In genomic region chr4:119454491-119455270, GRCh38 we compare ENCODE assay signal across 8 cellular contexts.
DNase-seq lines count a peak whose midpoint lies in the region; ATAC-seq and TF ChIP-seq lines count a peak whose summit lies in the region.
"Not testable (repeated sequence)": the region's sequence is repeated elsewhere in the genome, so short reads cannot be mapped to it uniquely, and the experiment has no call there.

No MANE protein-coding gene starts in this region.

- POLR2A ChIA-PET in Caco-2 (lab: Charles Lee), result interaction anchor here (0.6 to 1.0 kb wide), 4 partner anchors 39 to 173 kb away, joined by 3 to 4 read pairs (median 3); a partner anchor contains a TSS

- H3K4me3 Mint-ChIP-seq in Caco-2 (ENCODE audit: unreplicated experiment), result peak overlapping the region; percentile 81
- H3K4me3 Mint-ChIP-seq in activated CD8-positive, alpha-beta memory T cell treated with anti-CD3 and anti-CD28 coated beads, Interleukin-2, amount 10 ng/mL, durations not matched to agents 7 days and 5 days, result peak overlapping the region; percentile 84

- CTCF ChIA-PET in Caco-2 (lab: Charles Lee), result interaction anchor here (1.1 to 1.8 kb wide), 3 partner anchors 24 to 154 kb away, joined by 3 to 4 read pairs (median 4); a partner anchor contains a TSS
- CTCF ChIA-PET in activated CD8-positive, alpha-beta memory T cell treated with anti-CD3 and anti-CD28 coated beads, Interleukin-2, amount 10 ng/mL, durations not matched to agents 7 days and 5 days (lab: Charles Lee), result interaction anchor here (1.2 to 1.3 kb wide), 2 partner anchors 170 to 174 kb away, joined by 3 read pairs; partner anchors contain the start of gene PDE5A

- not testable (repeated sequence) for H3K4me1 Mint-ChIP-seq in Caco-2 (ENCODE audit: low read depth, unreplicated experiment); activated CD8-positive, alpha-beta memory T cell treated with anti-CD3 and anti-CD28 coated beads, Interleukin-2, amount 10 ng/mL, durations not matched to agents 7 days and 5 days

- BruUV-seq in Caco-2 (replicated peaks; lab: Mats Ljungman, UMichigan), result not testable (repeated sequence)

- H3K27me3 Mint-ChIP-seq in Caco-2 (ENCODE audit: insufficient read depth, unreplicated experiment); activated CD8-positive, alpha-beta memory T cell treated with anti-CD3 and anti-CD28 coated beads, Interleukin-2, amount 10 ng/mL, durations not matched to agents 7 days and 5 days: not testable (repeated sequence)

- not testable (repeated sequence) for H3K9me3 ChIP-seq in Caco-2; endocrine pancreas (ENCODE audit: control insufficient read depth, low read length)

- H4K8ac ChIP-seq in mesendoderm (ENCODE audit: low read depth, low read length), result peak overlapping the region; percentile 6

- H3K9ac ChIP-seq in endocrine pancreas (ENCODE audit: control insufficient read depth, insufficient read depth, low read length) (peak overlapping the region; percentile 4), mesendoderm (ENCODE audit: low read length) (peak overlapping the region; percentile 69)

- H2BK15ac ChIP-seq in mesendoderm (replicated peaks; ENCODE audit: low read depth), result not testable (repeated sequence)

- not testable (repeated sequence) for H3K79me1 ChIP-seq in mesendoderm (ENCODE audit: low read length)

- H3K36me3 ChIP-seq in Caco-2 (ENCODE audit: control insufficient read depth, insufficient read depth, low read length); endocrine pancreas (ENCODE audit: control insufficient read depth, insufficient read depth, low read length); mesendoderm (ENCODE audit: control insufficient read depth, insufficient read depth, low read length): not testable (repeated sequence)

- H2AK5ac ChIP-seq in mesendoderm (ENCODE audit: low read length), result not testable (repeated sequence)

- H2BK120ac ChIP-seq in mesendoderm (ENCODE audit: low read depth, low read length), result not testable (repeated sequence)

- not testable (repeated sequence) for H3K18ac ChIP-seq in mesendoderm (ENCODE audit: low read length)

- intact Hi-C loops in Caco-2 (cut with micrococcal nuclease; ENCODE audit: unreplicated experiment), result loop anchor here (1.0 to 2.0 kb wide), 2 partner anchors 140 to 154 kb away; a partner anchor contains a TSS

- H3K27ac Mint-ChIP-seq in Caco-2 (ENCODE audit: unreplicated experiment), result peak overlapping the region; percentile 98
- peak overlapping the region; percentile 98 for H3K27ac Mint-ChIP-seq in activated CD8-positive, alpha-beta memory T cell treated with anti-CD3 and anti-CD28 coated beads, Interleukin-2, amount 10 ng/mL, durations not matched to agents 7 days and 5 days

- not testable (repeated sequence) for H3K23ac ChIP-seq in mesendoderm (ENCODE audit: low read length)

- H3K27ac ChIP-seq in mesendoderm (ENCODE audit: low read depth, low read length), result not testable (repeated sequence)

- peak overlapping the region; percentile 84 for H3K56ac ChIP-seq in mesendoderm (ENCODE audit: low read length)

- not testable (repeated sequence) for H4K5ac ChIP-seq in mesendoderm (ENCODE audit: low read length)

- no CpG with 5 or more reads among the region's 80 CpGs for WGBS in mesendoderm (ENCODE audit: extremely low coverage, insufficient coverage, low lambda C conversion rate)

- not testable (repeated sequence) for H3K4me1 ChIP-seq in Caco-2; endocrine pancreas (ENCODE audit: control insufficient read depth, insufficient read depth, low read length); mesendoderm (ENCODE audit: control insufficient read depth, low read depth, low read length)

- H3K9me3 Mint-ChIP-seq in Caco-2 (ENCODE audit: unreplicated experiment); activated CD8-positive, alpha-beta memory T cell treated with anti-CD3 and anti-CD28 coated beads, Interleukin-2, amount 10 ng/mL, durations not matched to agents 7 days and 5 days (ENCODE audit: low read depth): not testable (repeated sequence)

- not testable (repeated sequence) for H3K27me3 ChIP-seq in Caco-2 (replicated peaks; ENCODE audit: control insufficient read depth, insufficient read depth, low read length); endocrine pancreas (ENCODE audit: control insufficient read depth, insufficient read depth, low read length); mesendoderm (ENCODE audit: insufficient read depth, low read length, poor library complexity)

- H2BK5ac ChIP-seq in mesendoderm (ENCODE audit: low read length), result not testable (repeated sequence)

- peak; percentile 100 for ATAC-seq in GM21367 (IDR thresholded peaks at IDR 0.05; ENCODE audit: unreplicated experiment)
- peak; percentile 100 for ATAC-seq in activated CD8-positive, alpha-beta memory T cell treated with anti-CD3 and anti-CD28 coated beads, Interleukin-2, amount 10 ng/mL, durations not matched to agents 7 days and 5 days

- H3K36me3 Mint-ChIP-seq in Caco-2 (ENCODE audit: insufficient read depth, unreplicated experiment), result peaks cover 21% of the 10 kb centered on the region
- H3K36me3 Mint-ChIP-seq in activated CD8-positive, alpha-beta memory T cell treated with anti-CD3 and anti-CD28 coated beads, Interleukin-2, amount 10 ng/mL, durations not matched to agents 7 days and 5 days, result not testable (repeated sequence)

- TF ChIP-seq CTCF in Caco-2 (IDR thresholded peaks at IDR 0.05; ENCODE audit: insufficient read depth in 1 of 2, low read depth in 1 of 2, low read length in 1 of 2, severe bottlenecking in 1 of 2, unreplicated experiment in 1 of 2), result not testable (repeated sequence)

- H3K4me2 ChIP-seq in mesendoderm (ENCODE audit: low read length), result not testable (repeated sequence)

- H3K4me3 ChIP-seq in Caco-2 (ENCODE audit: low read depth, low read length) (peak overlapping the region; percentile 73), mesendoderm (ENCODE audit: low read length) (peak overlapping the region; percentile 47)
- not testable (repeated sequence) for H3K4me3 ChIP-seq in endocrine pancreas (ENCODE audit: control insufficient read depth, insufficient read depth, low read length)

- H3K79me2 ChIP-seq in mesendoderm (ENCODE audit: control insufficient read depth, insufficient read depth, low read length), result not testable (repeated sequence)

- DNase-seq in Caco-2 (peak; percentile 96 to 97), HT1080 (ENCODE audit: low read depth) (peak; percentile 97), NOMO-1 (lab: John Stamatoyannopoulos, UW; ENCODE audit: unreplicated experiment in 2 of 2) (peak; percentile 74 to 80), mesendoderm (peak; percentile 98)
- peak; percentile 96 for DNase-seq in activated CD8-positive, alpha-beta memory T cell treated with anti-CD3 and anti-CD28 coated beads, Interleukin-2, amount 10 ng/mL, durations not matched to agents 7 days and 5 days
- peak; percentile 99 for DNase-seq in stimulated activated CD8-positive, alpha-beta memory T cell treated with anti-CD3 and anti-CD28 coated beads, Interleukin-12 subunit alpha, Interleukin-12 subunit beta, amount 100 ng/mL, for 4 hours (ENCODE audit: low read depth)

- H3K4ac ChIP-seq in mesendoderm (ENCODE audit: low read depth, low read length), result peak overlapping the region; percentile 67
